In the genomic region with DNA sequence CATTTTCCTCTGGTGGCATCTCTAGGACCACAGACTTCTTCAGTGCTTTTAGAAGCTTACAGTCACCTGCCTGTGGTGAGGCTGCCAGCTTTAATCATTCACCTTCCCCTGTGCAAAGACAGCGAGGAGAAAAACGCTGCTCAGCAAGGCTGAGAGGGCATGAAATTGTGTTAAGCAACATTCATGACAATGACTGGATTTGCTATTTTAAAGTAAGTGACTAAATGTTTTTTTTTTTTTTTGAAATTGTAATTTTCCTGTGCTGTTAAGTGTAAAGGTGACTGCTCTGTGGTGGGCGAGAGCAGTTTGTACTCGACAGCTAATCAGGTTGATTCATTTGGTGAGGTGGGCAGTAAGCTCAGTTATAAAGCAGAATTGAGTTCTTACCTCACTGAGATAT, we compare ENCODE assay signal across 20 cellular contexts.
"Had no signal": no experiment of that assay in that cellular context is flagged by ENCODE, and none has a peak within 500 bp of the region (broad histone marks: within the 10 kb centered on the region; RNA-seq: fewer than 3 reads in every experiment).

No MANE protein-coding gene starts in this region.

- H3K27ac ChIP-seq: gastrocnemius medialis, hepatocyte, neural progenitor cell, ovary, right lobe of liver, spleen, upper lobe of right lung had no signal

- H2AFZ ChIP-seq: hepatocyte, neural progenitor cell had no signal

- H3K36me3 ChIP-seq: gastrocnemius medialis, neural progenitor cell, ovary, right lobe of liver, spleen, tibial nerve, upper lobe of right lung had no signal

- H3K4me1 ChIP-seq: gastrocnemius medialis, right lobe of liver had no signal

- H3K4me3 ChIP-seq: gastrocnemius medialis, hepatocyte, neural progenitor cell, ovary, right lobe of liver, spleen, tibial nerve, upper lobe of right lung had no signal

- H3K36me3 Mint-ChIP-seq: natural killer cell treated with Interleukin-12 subunit alpha and Interleukin-12 subunit beta and Interleukin-15 and Interleukin-18, amount 100 ng/mL, for 72 hours; neural progenitor cell; stimulated activated memory B cell treated with anti-CD40 and anti-IgM and Interleukin-4, amounts not matched to agents 10 μg/mL and 1 μg/mL and 100 μg/mL, for 72 hours had no signal

- H3K79me2 ChIP-seq: hepatocyte had no signal

- ATAC-seq: esophagus mucosa; gastrocnemius medialis; left colon; natural killer cell treated with Interleukin-12 subunit alpha and Interleukin-12 subunit beta and Interleukin-15 and Interleukin-18, amount 100 ng/mL, for 72 hours; right lobe of liver; stimulated activated memory B cell treated with anti-CD40 and anti-IgM and Interleukin-4, amounts not matched to agents 10 μg/mL and 1 μg/mL and 100 μg/mL, for 72 hours had no signal

- H3K9me3 Mint-ChIP-seq: neural progenitor cell; stimulated activated memory B cell treated with anti-CD40 and anti-IgM and Interleukin-4, amounts not matched to agents 10 μg/mL and 1 μg/mL and 100 μg/mL, for 72 hours; stimulated activated naive CD8-positive, alpha-beta T cell treated with anti-CD3 and anti-CD28 coated beads, Interleukin-15, Interleukin-2, amounts not matched to agents 100 ng/mL and 50 ng/mL, for 24 hours had no signal

- H3K27ac Mint-ChIP-seq: natural killer cell treated with Interleukin-12 subunit alpha and Interleukin-12 subunit beta and Interleukin-15 and Interleukin-18, amount 100 ng/mL, for 72 hours; neural progenitor cell; stimulated activated memory B cell treated with anti-CD40 and anti-IgM and Interleukin-4, amounts not matched to agents 10 μg/mL and 1 μg/mL and 100 μg/mL, for 72 hours; stimulated activated naive CD8-positive, alpha-beta T cell treated with anti-CD3 and anti-CD28 coated beads, Interleukin-15, Interleukin-2, amounts not matched to agents 100 ng/mL and 50 ng/mL, for 24 hours had no signal

- H3K4me3 Mint-ChIP-seq: natural killer cell treated with Interleukin-12 subunit alpha and Interleukin-12 subunit beta and Interleukin-15 and Interleukin-18, amount 100 ng/mL, for 72 hours; neural progenitor cell; stimulated activated memory B cell treated with anti-CD40 and anti-IgM and Interleukin-4, amounts not matched to agents 10 μg/mL and 1 μg/mL and 100 μg/mL, for 72 hours; stimulated activated naive CD8-positive, alpha-beta T cell treated with anti-CD3 and anti-CD28 coated beads, Interleukin-15, Interleukin-2, amounts not matched to agents 100 ng/mL and 50 ng/mL, for 24 hours had no signal

- H3K4me1 Mint-ChIP-seq: stimulated activated memory B cell treated with anti-CD40 and anti-IgM and Interleukin-4, amounts not matched to agents 10 μg/mL and 1 μg/mL and 100 μg/mL, for 72 hours had no signal

- DNase-seq: cortex of kidney; effector CD8-positive, alpha-beta T cell; gastrocnemius medialis; kidney; left colon; mammary epithelial cell; right lobe of liver; spleen; stimulated activated CD4-positive, alpha-beta T cell treated with anti-CD3 and anti-CD28 coated beads, Interleukin-15, amount 100 ng/mL, for 24 hours; stimulated activated CD4-positive, alpha-beta T cell treated with anti-CD3 and anti-CD28 coated beads, Interleukin-1b, Interleukin-23, amount 100 ng/mL, for 48 hours; stimulated activated CD4-positive, alpha-beta T cell treated with anti-CD3 and anti-CD28 coated beads, Interleukin-4, amount 100 ng/mL, for 24 hours; upper lobe of right lung had no signal

- H3K4me2 ChIP-seq: hepatocyte, neural progenitor cell had no signal

- H3K9ac ChIP-seq: neural progenitor cell had no signal

- H3K27me3 ChIP-seq: gastrocnemius medialis, hepatocyte, neural progenitor cell, ovary, right lobe of liver, spleen, tibial nerve, upper lobe of right lung had no signal

- H3K9me3 ChIP-seq: gastrocnemius medialis, ovary, right lobe of liver, spleen, tibial nerve, upper lobe of right lung had no signal

- H3K27me3 Mint-ChIP-seq: natural killer cell treated with Interleukin-12 subunit alpha and Interleukin-12 subunit beta and Interleukin-15 and Interleukin-18, amount 100 ng/mL, for 72 hours; stimulated activated memory B cell treated with anti-CD40 and anti-IgM and Interleukin-4, amounts not matched to agents 10 μg/mL and 1 μg/mL and 100 μg/mL, for 72 hours; stimulated activated naive CD8-positive, alpha-beta T cell treated with anti-CD3 and anti-CD28 coated beads, Interleukin-15, Interleukin-2, amounts not matched to agents 100 ng/mL and 50 ng/mL, for 24 hours had no signal

- FAIRE-seq: kidney had no signal
